Comparison of ENCODE assay signal across 1 cellular context in the genomic region with DNA sequence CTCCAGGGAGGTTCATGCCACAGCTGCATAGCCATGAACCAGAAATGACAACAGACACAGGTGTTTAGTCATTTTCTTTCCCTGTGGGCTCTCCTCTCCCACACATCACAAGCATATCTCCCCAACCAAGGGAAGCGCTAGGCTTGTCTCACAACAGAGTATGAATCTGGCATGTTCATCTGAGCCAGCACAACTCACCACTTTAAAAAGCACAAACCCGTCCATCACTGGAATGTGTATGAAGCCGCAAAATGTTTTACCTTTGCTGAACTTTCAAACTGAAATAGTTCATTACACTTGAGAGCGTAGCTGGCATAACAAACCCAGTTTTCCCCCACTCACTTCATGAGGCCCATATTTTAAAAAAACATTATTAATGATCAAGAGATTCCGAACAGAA.
TF ChIP-seq lines count a peak whose summit lies in the region.

No MANE protein-coding gene starts in this region.

TF ChIP-seq in HepG2, 621 proteins besides CTCF, POLR2A, EP300 and RAD21:
- TF ChIP-seq ZNF460 (CRISPR knock-in tag; IDR thresholded peaks at IDR 0.05; ENCODE audit: borderline replicate concordance): no peak
- TF ChIP-seq, protein P1, sequence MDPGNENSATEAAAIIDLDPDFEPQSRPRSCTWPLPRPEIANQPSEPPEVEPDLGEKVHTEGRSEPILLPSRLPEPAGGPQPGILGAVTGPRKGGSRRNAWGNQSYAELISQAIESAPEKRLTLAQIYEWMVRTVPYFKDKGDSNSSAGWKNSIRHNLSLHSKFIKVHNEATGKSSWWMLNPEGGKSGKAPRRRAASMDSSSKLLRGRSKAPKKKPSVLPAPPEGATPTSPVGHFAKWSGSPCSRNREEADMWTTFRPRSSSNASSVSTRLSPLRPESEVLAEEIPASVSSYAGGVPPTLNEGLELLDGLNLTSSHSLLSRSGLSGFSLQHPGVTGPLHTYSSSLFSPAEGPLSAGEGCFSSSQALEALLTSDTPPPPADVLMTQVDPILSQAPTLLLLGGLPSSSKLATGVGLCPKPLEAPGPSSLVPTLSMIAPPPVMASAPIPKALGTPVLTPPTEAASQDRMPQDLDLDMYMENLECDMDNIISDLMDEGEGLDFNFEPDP (CRISPR knock-in tag; conservative IDR thresholded peaks at IDR 0.05): 0 out of 2 replicates have a peak, but pooled peaks have one; percentile 20
